ENCODE assay signal across 16 cellular contexts in genomic region chr7:10121641-10122040, GRCh38.
DNase-seq lines count a peak whose midpoint lies in the region; ATAC-seq and TF ChIP-seq lines count a peak whose summit lies in the region.
"Had no signal": no experiment of that assay in that cellular context is flagged by ENCODE, and none has a peak within 500 bp of the region (broad histone marks: within the 10 kb centered on the region; RNA-seq: fewer than 3 reads in every experiment).

No MANE protein-coding gene starts in this region.

- no peak overlapping the region for H3K27ac Mint-ChIP-seq in activated naive CD8-positive, alpha-beta T cell treated with anti-CD3 and anti-CD28 coated beads for 36 hours
- H3K27ac Mint-ChIP-seq: memory B cell had no signal

- dilution Hi-C loops in mammary epithelial cell (cut with HindIII; ENCODE audit: low sequenced_read_pairs), result no loop called here

- H4K20me1 ChIP-seq in mammary epithelial cell (ENCODE audit: insufficient read depth, low read length), result no peaks in the 10 kb centered on the region

- H3K79me2 ChIP-seq in mammary epithelial cell (ENCODE audit: insufficient read depth, low read length), result no peaks in the 10 kb centered on the region

- DNase-seq in COLO829 (ENCODE audit: low spot score) (peak; percentile 16), NCI-H2081 treated with DMSO at 0.1 percent for 48 hours (lab: John Stamatoyannopoulos, UW) (peak; percentile 24), astrocyte of the hippocampus (ENCODE audit: low read depth, low spot score) (peak; percentile 31), mammary epithelial cell (no peak)
- DNase-seq in activated naive CD8-positive, alpha-beta T cell treated with anti-CD3 and anti-CD28 coated beads for 36 hours, result no peak
- DNase-seq: activated naive CD4-positive, alpha-beta T cell treated with anti-CD3 and anti-CD28 coated beads, Interleukin-2, amount 50 U/mL, for 16 hours; KG1; NCI-H510A; stimulated activated CD4-positive, alpha-beta T cell treated with anti-CD3 and anti-CD28 coated beads, Interleukin-2, amount 100 ng/mL, for 24 hours had no signal

- H3K4me1 Mint-ChIP-seq in activated naive CD8-positive, alpha-beta T cell treated with anti-CD3 and anti-CD28 coated beads for 36 hours, result no peaks in the 10 kb centered on the region
- H3K4me1 Mint-ChIP-seq: central memory CD8-positive, alpha-beta T cell; memory B cell had no signal

- H2AFZ ChIP-seq in mammary epithelial cell (ENCODE audit: low read depth, low read length), result no peak overlapping the region

- H3K27me3 Mint-ChIP-seq in activated naive CD8-positive, alpha-beta T cell treated with anti-CD3 and anti-CD28 coated beads for 36 hours, result no peaks in the 10 kb centered on the region
- H3K27me3 Mint-ChIP-seq: central memory CD8-positive, alpha-beta T cell; memory B cell had no signal

- no peaks in the 10 kb centered on the region for H3K27me3 ChIP-seq in mammary epithelial cell (ENCODE audit: insufficient read depth, low read length)
- H3K27me3 ChIP-seq: esophagus muscularis mucosa had no signal

- CTCF ChIA-PET in mammary epithelial cell (lab: Charles Lee; ENCODE audit: low non-redundant PET), result no interaction called here

- no peak for TF ChIP-seq CTCF in mammary epithelial cell (conservative IDR thresholded peaks at IDR 0.05 in 1 of 2, IDR thresholded peaks at IDR 0.05 in 1 of 2; ENCODE audit: extremely low read depth in 1 of 2, insufficient read depth in 1 of 2, low read depth in 1 of 2, low read length in 2 of 2)

- H3K4me3 ChIP-seq in mesodermal cell (ENCODE audit: extremely low read depth, insufficient read depth, low read length, poor library complexity, severe bottlenecking), result no peak overlapping the region
- H3K4me3 ChIP-seq in mammary epithelial cell (replicated peaks in 1 of 3; ENCODE audit: insufficient read depth in 1 of 3, low read depth in 2 of 3, low read length in 3 of 3), result no peak overlapping the region
- H3K4me3 ChIP-seq: esophagus muscularis mucosa, prostate gland had no signal

- no peak overlapping the region for H3K9ac ChIP-seq in mammary epithelial cell (ENCODE audit: insufficient read depth, low read length)

- WGBS in mesodermal cell (ENCODE audit: insufficient coverage in 2 of 2), 2 experiments, result 50 to 80% methylated on average over 1 of the region's 2 CpGs
- 23% methylated on average over 2 of the region's 2 CpGs for WGBS in mammary epithelial cell (ENCODE audit: low coverage, missing lambda C conversion rate)

- ATAC-seq in GM21390 (IDR thresholded peaks at IDR 0.05; ENCODE audit: unreplicated experiment) (no peak), GM21619 (IDR thresholded peaks at IDR 0.05; ENCODE audit: unreplicated experiment) (no peak)

- H3K4me3 Mint-ChIP-seq in activated naive CD8-positive, alpha-beta T cell treated with anti-CD3 and anti-CD28 coated beads for 36 hours, result no peak overlapping the region
- H3K4me3 Mint-ChIP-seq: central memory CD8-positive, alpha-beta T cell; memory B cell had no signal

- H3K9me3 Mint-ChIP-seq in activated naive CD8-positive, alpha-beta T cell treated with anti-CD3 and anti-CD28 coated beads for 36 hours, result peaks cover 4% of the 10 kb centered on the region

- BruUV-seq in mammary epithelial cell (replicated peaks; lab: Mats Ljungman, UMichigan), result no TSS peak

- no peak overlapping the region for H3K4me2 ChIP-seq in mammary epithelial cell (ENCODE audit: insufficient read depth, low read depth, low read length)

- H3K36me3 Mint-ChIP-seq in activated naive CD8-positive, alpha-beta T cell treated with anti-CD3 and anti-CD28 coated beads for 36 hours, result no peaks in the 10 kb centered on the region
- H3K36me3 Mint-ChIP-seq: memory B cell had no signal

- H3K4me1 ChIP-seq in mesodermal cell (ENCODE audit: control insufficient read depth, insufficient read depth, low read length, poor library complexity, severe bottlenecking), result peaks cover 8% of the 10 kb centered on the region
- no peaks in the 10 kb centered on the region for H3K4me1 ChIP-seq in mammary epithelial cell (ENCODE audit: insufficient read depth, low read length)

- intact Hi-C loops in mammary epithelial cell (cut with micrococcal nuclease), result no loop called here

- H3K36me3 ChIP-seq in mesodermal cell (ENCODE audit: control insufficient read depth, insufficient read depth, low read length) (no peaks in the 10 kb centered on the region), mammary epithelial cell (ENCODE audit: insufficient read depth, low read length) (no peaks in the 10 kb centered on the region)
- H3K36me3 ChIP-seq: esophagus muscularis mucosa, prostate gland had no signal

- in situ Hi-C loops in mammary epithelial cell (cut with MboI; ENCODE audit: low sequenced_read_pairs in 2 of 2), result no loop called here

- H3K27ac ChIP-seq in mesodermal cell (ENCODE audit: low read depth, low read length, severe bottlenecking) (peak overlapping the region; percentile 91), mammary epithelial cell (ENCODE audit: insufficient read depth, low read depth, low read length) (no peak overlapping the region)
- H3K27ac ChIP-seq: esophagus muscularis mucosa, prostate gland had no signal

- H3K9me3 ChIP-seq in mesodermal cell (ENCODE audit: control insufficient read depth, low read length) (no peaks in the 10 kb centered on the region), mammary epithelial cell (replicated peaks; ENCODE audit: insufficient read depth, low read length) (peaks cover 2% of the 10 kb centered on the region)
- H3K9me3 ChIP-seq: esophagus muscularis mucosa, prostate gland had no signal

Comparison
In these comparisons a context has a peak if more than half of its experiments do, and no peak if none do; other contexts are left out.
1. DNase-seq: peak in COLO829 (single experiment), NCI-H2081 treated with DMSO at 0.1 percent for 48 hours (single experiment) and astrocyte of the hippocampus (single experiment); none in mammary epithelial cell (single experiment) and activated naive CD8-positive, alpha-beta T cell treated with anti-CD3 and anti-CD28 coated beads for 36 hours (single experiment).